1 cellular context compared by ENCODE assay signal in genomic region chr2:20221939-20222768, GRCh38.
TF ChIP-seq lines count a peak whose summit lies in the region.

No MANE protein-coding gene starts in this region.

TF ChIP-seq in SK-N-SH treated with all-trans-retinoic acid at 6 μM for 48 hours, 23 proteins besides CTCF, POLR2A, EP300 and RAD21 (continued from another document):
- no peak for TF ChIP-seq POU6F1 (CRISPR knock-in tag; IDR thresholded peaks at IDR 0.05; ENCODE audit: borderline replicate concordance, low read depth)
